ENCODE assay signal across 1 cellular context in the genomic region with DNA sequence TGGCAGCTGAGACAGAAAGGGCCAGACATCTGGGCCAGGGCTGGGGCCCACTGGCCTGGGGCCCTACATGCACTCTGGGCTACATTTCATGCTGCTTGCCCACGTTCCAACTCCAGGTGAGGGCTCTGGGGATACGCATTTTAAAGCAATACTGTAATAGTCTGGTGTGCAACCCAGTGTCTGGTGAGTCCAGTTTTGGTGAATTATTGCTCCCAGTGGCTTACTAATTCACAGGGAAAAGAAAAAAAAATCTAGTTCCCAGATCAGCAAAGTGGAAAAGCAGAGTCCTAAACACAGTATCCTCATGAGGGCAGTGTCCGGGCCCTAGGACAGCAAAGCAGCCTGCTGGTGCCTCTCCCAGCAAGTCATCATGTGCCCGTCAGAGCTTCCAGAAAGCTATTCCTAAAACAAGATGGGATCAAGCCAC.
TF ChIP-seq lines count a peak whose summit lies in the region.

No MANE protein-coding gene starts in this region.

TF ChIP-seq in IMR-90, 13 proteins besides CTCF, POLR2A, EP300 and RAD21:
- TF ChIP-seq, protein P1, sequence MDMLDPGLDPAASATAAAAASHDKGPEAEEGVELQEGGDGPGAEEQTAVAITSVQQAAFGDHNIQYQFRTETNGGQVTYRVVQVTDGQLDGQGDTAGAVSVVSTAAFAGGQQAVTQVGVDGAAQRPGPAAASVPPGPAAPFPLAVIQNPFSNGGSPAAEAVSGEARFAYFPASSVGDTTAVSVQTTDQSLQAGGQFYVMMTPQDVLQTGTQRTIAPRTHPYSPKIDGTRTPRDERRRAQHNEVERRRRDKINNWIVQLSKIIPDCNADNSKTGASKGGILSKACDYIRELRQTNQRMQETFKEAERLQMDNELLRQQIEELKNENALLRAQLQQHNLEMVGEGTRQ (IDR thresholded peaks at IDR 0.05; ENCODE audit: low read depth, low read length): no peak
- TF ChIP-seq CEBPB (IDR thresholded peaks at IDR 0.05; ENCODE audit: low read depth, low read length) (no peak), SMC3 (IDR thresholded peaks at IDR 0.05; ENCODE audit: low read depth, low read length) (no peak), RCOR1 (IDR thresholded peaks at IDR 0.05; ENCODE audit: insufficient replicate concordance, low read length) (no peak), NFE2L2 (IDR thresholded peaks at IDR 0.05; ENCODE audit: low read depth, low read length) (no peak), MXI1 (IDR thresholded peaks at IDR 0.05; ENCODE audit: borderline replicate concordance, low read depth, low read length) (no peak), BHLHE40 (IDR thresholded peaks at IDR 0.05; ENCODE audit: low read depth, low read length) (no peak), RFX5 (IDR thresholded peaks at IDR 0.05; ENCODE audit: low read depth, low read length) (no peak), FOS (IDR thresholded peaks at IDR 0.05; ENCODE audit: low read depth, low read length) (no peak), CHD1 (IDR thresholded peaks at IDR 0.05; ENCODE audit: low read depth, low read length) (no peak), MAZ (IDR thresholded peaks at IDR 0.05; ENCODE audit: borderline replicate concordance, low read depth, low read length) (no peak), MAFK (IDR thresholded peaks at IDR 0.05; ENCODE audit: low read depth, low read length) (no peak)
- TF ChIP-seq, protein P2, sequence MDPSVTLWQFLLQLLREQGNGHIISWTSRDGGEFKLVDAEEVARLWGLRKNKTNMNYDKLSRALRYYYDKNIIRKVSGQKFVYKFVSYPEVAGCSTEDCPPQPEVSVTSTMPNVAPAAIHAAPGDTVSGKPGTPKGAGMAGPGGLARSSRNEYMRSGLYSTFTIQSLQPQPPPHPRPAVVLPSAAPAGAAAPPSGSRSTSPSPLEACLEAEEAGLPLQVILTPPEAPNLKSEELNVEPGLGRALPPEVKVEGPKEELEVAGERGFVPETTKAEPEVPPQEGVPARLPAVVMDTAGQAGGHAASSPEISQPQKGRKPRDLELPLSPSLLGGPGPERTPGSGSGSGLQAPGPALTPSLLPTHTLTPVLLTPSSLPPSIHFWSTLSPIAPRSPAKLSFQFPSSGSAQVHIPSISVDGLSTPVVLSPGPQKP (IDR thresholded peaks at IDR 0.05; ENCODE audit: borderline replicate concordance, low read depth, low read length): no peak
